In genomic region chr9:69805962-69806633, GRCh38 we compare ENCODE assay signal across 1 cellular context.
TF ChIP-seq lines count a peak whose summit lies in the region.

No MANE protein-coding gene starts in this region.

TF ChIP-seq in HepG2, 621 proteins besides CTCF, POLR2A, EP300 and RAD21:
- TF ChIP-seq MAFK (conservative IDR thresholded peaks at IDR 0.05 in 1 of 2, IDR thresholded peaks at IDR 0.05 in 1 of 2; ENCODE audit: low read length in 2 of 2) = no peak
- TF ChIP-seq CBX2 (IDR thresholded peaks at IDR 0.05; ENCODE audit: low read depth, low read length) = no peak
- TF ChIP-seq CBX2 (CRISPR knock-in tag; IDR thresholded peaks at IDR 0.05; ENCODE audit: low read depth) = no peak
- no peak for TF ChIP-seq ELF4 (CRISPR knock-in tag; IDR thresholded peaks at IDR 0.05; ENCODE audit: borderline replicate concordance)
- TF ChIP-seq, protein P1, sequence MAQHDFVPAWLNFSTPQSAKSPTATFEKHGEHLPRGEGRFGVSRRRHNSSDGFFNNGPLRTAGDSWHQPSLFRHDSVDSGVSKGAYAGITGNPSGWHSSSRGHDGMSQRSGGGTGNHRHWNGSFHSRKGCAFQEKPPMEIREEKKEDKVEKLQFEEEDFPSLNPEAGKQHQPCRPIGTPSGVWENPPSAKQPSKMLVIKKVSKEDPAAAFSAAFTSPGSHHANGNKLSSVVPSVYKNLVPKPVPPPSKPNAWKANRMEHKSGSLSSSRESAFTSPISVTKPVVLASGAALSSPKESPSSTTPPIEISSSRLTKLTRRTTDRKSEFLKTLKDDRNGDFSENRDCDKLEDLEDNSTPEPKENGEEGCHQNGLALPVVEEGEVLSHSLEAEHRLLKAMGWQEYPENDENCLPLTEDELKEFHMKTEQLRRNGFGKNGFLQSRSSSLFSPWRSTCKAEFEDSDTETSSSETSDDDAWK (CRISPR knock-in tag; IDR thresholded peaks at IDR 0.05) = no peak
- no peak for TF ChIP-seq ZNF652 (CRISPR knock-in tag; IDR thresholded peaks at IDR 0.05; ENCODE audit: borderline replicate concordance, low read depth)
- TF ChIP-seq, protein P2, sequence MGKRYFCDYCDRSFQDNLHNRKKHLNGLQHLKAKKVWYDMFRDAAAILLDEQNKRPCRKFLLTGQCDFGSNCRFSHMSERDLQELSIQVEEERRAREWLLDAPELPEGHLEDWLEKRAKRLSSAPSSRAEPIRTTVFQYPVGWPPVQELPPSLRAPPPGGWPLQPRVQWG (CRISPR knock-in tag; IDR thresholded peaks at IDR 0.05; ENCODE audit: borderline replicate concordance, low read depth) = no peak
- TF ChIP-seq, protein P3, sequence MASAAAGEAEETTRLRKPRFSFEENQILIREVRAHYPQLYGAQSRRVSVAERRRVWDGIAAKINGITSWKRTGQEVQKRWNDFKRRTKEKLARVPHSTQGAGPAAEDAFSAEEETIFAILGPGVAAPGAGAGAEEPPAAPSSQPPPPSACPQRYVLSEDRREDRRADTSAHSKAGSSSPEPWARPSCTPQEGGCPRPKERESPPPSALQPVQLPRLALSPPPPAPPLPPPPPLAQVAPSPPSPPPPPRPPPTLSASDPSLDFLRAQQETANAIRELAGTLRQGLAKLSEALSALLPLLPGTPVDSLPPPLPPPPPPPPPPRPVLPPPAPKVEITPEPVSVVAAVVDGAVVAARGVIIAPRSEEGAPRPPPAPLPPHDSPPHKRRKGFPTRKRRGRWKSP (CRISPR knock-in tag; IDR thresholded peaks at IDR 0.05) = no peak
- TF ChIP-seq ATF7 (IDR thresholded peaks at IDR 0.05) = no peak
- TF ChIP-seq ATF7 (CRISPR knock-in tag; IDR thresholded peaks at IDR 0.05) = no peak
- no peak for TF ChIP-seq PHB2 (IDR thresholded peaks at IDR 0.05; ENCODE audit: partially characterized antibody)
- TF ChIP-seq, protein P4, sequence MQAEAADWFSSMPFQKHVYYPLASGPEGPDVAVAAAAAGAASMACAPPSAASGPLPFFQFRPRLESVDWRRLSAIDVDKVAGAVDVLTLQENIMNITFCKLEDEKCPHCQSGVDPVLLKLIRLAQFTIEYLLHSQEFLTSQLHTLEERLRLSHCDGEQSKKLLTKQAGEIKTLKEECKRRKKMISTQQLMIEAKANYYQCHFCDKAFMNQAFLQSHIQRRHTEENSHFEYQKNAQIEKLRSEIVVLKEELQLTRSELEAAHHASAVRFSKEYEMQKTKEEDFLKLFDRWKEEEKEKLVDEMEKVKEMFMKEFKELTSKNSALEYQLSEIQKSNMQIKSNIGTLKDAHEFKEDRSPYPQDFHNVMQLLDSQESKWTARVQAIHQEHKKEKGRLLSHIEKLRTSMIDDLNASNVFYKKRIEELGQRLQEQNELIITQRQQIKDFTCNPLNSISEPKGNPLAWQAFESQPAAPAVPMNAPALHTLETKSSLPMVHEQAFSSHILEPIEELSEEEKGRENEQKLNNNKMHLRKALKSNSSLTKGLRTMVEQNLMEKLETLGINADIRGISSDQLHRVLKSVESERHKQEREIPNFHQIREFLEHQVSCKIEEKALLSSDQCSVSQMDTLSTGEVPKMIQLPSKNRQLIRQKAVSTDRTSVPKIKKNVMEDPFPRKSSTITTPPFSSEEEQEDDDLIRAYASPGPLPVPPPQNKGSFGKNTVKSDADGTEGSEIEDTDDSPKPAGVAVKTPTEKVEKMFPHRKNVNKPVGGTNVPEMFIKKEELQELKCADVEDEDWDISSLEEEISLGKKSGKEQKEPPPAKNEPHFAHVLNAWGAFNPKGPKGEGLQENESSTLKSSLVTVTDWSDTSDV (CRISPR knock-in tag; IDR thresholded peaks at IDR 0.05) = no peak
- TF ChIP-seq ZNF891 (CRISPR knock-in tag; IDR thresholded peaks at IDR 0.05) = no peak
- no peak for TF ChIP-seq ZNF749 (CRISPR knock-in tag; IDR thresholded peaks at IDR 0.05; ENCODE audit: borderline replicate concordance)
- no peak for TF ChIP-seq NFKB2 (CRISPR knock-in tag; IDR thresholded peaks at IDR 0.05; ENCODE audit: borderline replicate concordance)
- no peak for TF ChIP-seq KLF15 (CRISPR knock-in tag; IDR thresholded peaks at IDR 0.05; ENCODE audit: borderline replicate concordance)
- TF ChIP-seq ZNF253 (CRISPR knock-in tag; IDR thresholded peaks at IDR 0.05; ENCODE audit: borderline replicate concordance) = no peak
- TF ChIP-seq ZBTB42 (CRISPR knock-in tag; IDR thresholded peaks at IDR 0.05) = no peak
- no peak for TF ChIP-seq AGO1 (IDR thresholded peaks at IDR 0.05; ENCODE audit: low read depth, low read length, poor library complexity, severe bottlenecking)
- TF ChIP-seq YEATS2 (CRISPR knock-in tag; IDR thresholded peaks at IDR 0.05; ENCODE audit: borderline replicate concordance) = no peak
